12 cellular contexts compared by ENCODE assay signal in genomic region chr6:143743256-143744166, GRCh38.
DNase-seq lines count a peak whose midpoint lies in the region; ATAC-seq lines count a peak whose summit lies in the region.
"Had no signal": no experiment of that assay in that cellular context is flagged by ENCODE, and none has a peak within 500 bp of the region (broad histone marks: within the 10 kb centered on the region; RNA-seq: fewer than 3 reads in every experiment).

No MANE protein-coding gene starts in this region.

- no peaks in the 10 kb centered on the region for H3K36me3 ChIP-seq in trophoblast cell (ENCODE audit: control insufficient read depth in 1 of 2, insufficient read depth in 2 of 2, low read length in 2 of 2)

- H4K91ac ChIP-seq in trophoblast cell (ENCODE audit: low read depth, low read length) = peak overlapping the region; percentile 67

- H2BK120ac ChIP-seq in trophoblast cell (ENCODE audit: insufficient read depth, low read length, poor library complexity) = peak overlapping the region; percentile 35

- H2BK12ac ChIP-seq in trophoblast cell (ENCODE audit: low read length) = no peak overlapping the region

- peak overlapping the region; percentile 50 for H3K4me2 ChIP-seq in trophoblast cell (ENCODE audit: low read length)

- no peak overlapping the region for H2AFZ ChIP-seq in trophoblast cell (ENCODE audit: insufficient read depth, low read length, poor library complexity)

- H3K4me1 ChIP-seq in trophoblast cell (ENCODE audit: control insufficient read depth in 1 of 2, insufficient read depth in 2 of 2, low read length in 2 of 2) = peaks cover 33 to 44% of the 10 kb centered on the region in 2 experiments

- no peak overlapping the region for H3K18ac ChIP-seq in trophoblast cell (ENCODE audit: low read length)

- peak overlapping the region; percentile 36 for H2BK5ac ChIP-seq in trophoblast cell (ENCODE audit: low read depth, low read length, poor library complexity)

- H4K8ac ChIP-seq in trophoblast cell (ENCODE audit: low read depth, low read length) = peak overlapping the region; percentile 26

- peaks cover 22% of the 10 kb centered on the region for H3K79me1 ChIP-seq in trophoblast cell (ENCODE audit: low read length)

- no peak overlapping the region for H3K4me3 ChIP-seq in trophoblast cell (ENCODE audit: low read depth, low read length)

- H3K23ac ChIP-seq in trophoblast cell (ENCODE audit: low read length) = no peak overlapping the region

- DNase-seq in Ammon's horn (ENCODE audit: low spot score) (peak; percentile 34), NCI-H69 (lab: John Stamatoyannopoulos, UW) (peak; percentile 90), globus pallidus (ENCODE audit: low spot score) (peak; percentile 26), trophoblast cell (no peak), NCI-H1048 (lab: John Stamatoyannopoulos, UW) (no peak), dedifferentiated amniotic fluid mesenchymal stem cell (ENCODE audit: extremely low spot score) (no peak), NCI-H510A (lab: John Stamatoyannopoulos, UW) (no peak), left lobe of liver (ENCODE audit: low spot score) (no peak)
- DNase-seq: activated gamma-delta T cell; CD4-positive, alpha-beta memory T cell; NCI-H1092; T-cell had no signal

- no peak overlapping the region for H2AK5ac ChIP-seq in trophoblast cell (ENCODE audit: low read length)

- no peak overlapping the region for H3K9ac ChIP-seq in trophoblast cell (ENCODE audit: low read length)

- peak overlapping the region; percentile 2 for H3K4ac ChIP-seq in trophoblast cell (ENCODE audit: low read depth, low read length)

- no peaks in the 10 kb centered on the region for H3K9me3 ChIP-seq in trophoblast cell (ENCODE audit: insufficient read depth, low read depth, low read length)

- H4K12ac ChIP-seq in trophoblast cell (ENCODE audit: low read depth, low read length) = no peak overlapping the region

- WGBS in trophoblast cell (ENCODE audit: extremely low coverage, insufficient coverage, insufficient read length) = no CpG with 5 or more reads among the region's 12 CpGs

- H3K27ac ChIP-seq in trophoblast cell (ENCODE audit: low read depth, low read length) = peak overlapping the region; percentile 68

- peak overlapping the region; percentile 2 for H3K14ac ChIP-seq in trophoblast cell (ENCODE audit: low read length)

- no peaks in the 10 kb centered on the region for H3K27me3 ChIP-seq in trophoblast cell (ENCODE audit: insufficient read depth, low read length)

- ATAC-seq in left lobe of liver = no peak
- ATAC-seq: T-cell had no signal

- H3K79me2 ChIP-seq in trophoblast cell (ENCODE audit: control insufficient read depth, insufficient read depth, low read length, poor library complexity) = peaks cover 6% of the 10 kb centered on the region

Comparison
In these comparisons a context has a peak if more than half of its experiments do, and no peak if none do; other contexts are left out.
1. DNase-seq: peak in Ammon's horn (single experiment), NCI-H69 (single experiment) and globus pallidus (single experiment); none in trophoblast cell (0 of 2), NCI-H1048 (single experiment), dedifferentiated amniotic fluid mesenchymal stem cell (single experiment), NCI-H510A (single experiment) and left lobe of liver (single experiment).